ENCODE assay signal across 25 cellular contexts in the genomic region with DNA sequence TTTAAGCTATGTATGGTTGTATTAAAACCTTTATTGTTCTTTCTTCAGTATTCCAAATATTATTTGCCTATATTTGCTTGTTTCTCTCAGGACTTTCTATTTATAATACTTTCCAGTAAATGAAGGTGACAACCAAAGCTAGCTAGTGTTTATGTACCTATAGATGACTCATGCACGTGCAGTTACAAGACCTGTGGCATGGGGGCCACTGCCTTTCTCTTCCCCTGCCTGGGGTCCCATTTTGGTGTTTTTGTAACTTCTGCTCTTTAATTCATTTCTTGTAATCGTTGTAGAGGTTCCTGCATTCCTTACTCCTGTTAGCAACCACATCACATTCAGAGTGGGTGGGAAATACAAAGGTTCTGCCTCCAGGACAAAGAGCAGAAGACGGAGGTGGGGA.
"Had no signal": no experiment of that assay in that cellular context is flagged by ENCODE, and none has a peak within 500 bp of the region (broad histone marks: within the 10 kb centered on the region; RNA-seq: fewer than 3 reads in every experiment).

No MANE protein-coding gene starts in this region.

- H3K9ac ChIP-seq: parathyroid adenoma had no signal

- H3K79me2 ChIP-seq: hepatocyte had no signal

- H3K4me1 ChIP-seq: foreskin keratinocyte, parathyroid adenoma, right atrium auricular region had no signal

- H3K4me2 ChIP-seq: hepatocyte had no signal

- H3K4me3 ChIP-seq: coronary artery, esophagus muscularis mucosa, gastroesophageal sphincter, heart left ventricle, hepatocyte, lung, mucosa of descending colon, right atrium auricular region, sigmoid colon, stomach, thyroid gland had no signal

- H3K27me3 ChIP-seq: esophagus muscularis mucosa, foreskin keratinocyte, gastroesophageal sphincter, heart left ventricle, hepatocyte, neutrophil, right atrium auricular region, sigmoid colon, stomach, thyroid gland had no signal

- H3K9me3 ChIP-seq: esophagus muscularis mucosa, gastroesophageal sphincter, heart left ventricle, mucosa of descending colon, neutrophil, right atrium auricular region, sigmoid colon, stomach, thyroid gland had no signal

- H2AFZ ChIP-seq: hepatocyte, parathyroid adenoma had no signal

- DNase-seq: dermis blood vessel endothelial cell; effector memory CD4-positive, alpha-beta T cell; foreskin keratinocyte; heart left ventricle; kidney; mesenchymal stem cell; mucosa of descending colon; naive B cell; sigmoid colon; stimulated activated CD4-positive, alpha-beta T cell treated with anti-CD3 and anti-CD28 coated beads, Interleukin-2, amount 100 ng/mL, for 24 hours; stimulated activated naive B cell treated with anti-CD40 and anti-IgM and Interleukin-4, amounts not matched to agents 10 μg/mL and 1 μg/mL and 100 μg/mL, for 72 hours; stomach; thyroid gland; trophoblast cell had no signal

- H3K27ac ChIP-seq: coronary artery, esophagus muscularis mucosa, foreskin keratinocyte, gastroesophageal sphincter, heart left ventricle, hepatocyte, neutrophil, parathyroid adenoma, right atrium auricular region, sigmoid colon, stomach, thyroid gland had no signal

- FAIRE-seq: endothelial cell of umbilical vein had no signal

- H3K36me3 ChIP-seq: neutrophil, right atrium auricular region, sigmoid colon, thyroid gland had no signal

- ATAC-seq: foreskin keratinocyte; gastroesophageal sphincter; heart left ventricle; left lobe of liver; mucosa of descending colon; natural killer cell treated with Interleukin-12 subunit alpha and Interleukin-12 subunit beta and Interleukin-15 and Interleukin-18, amount 100 ng/mL, for 72 hours; stimulated activated naive B cell treated with anti-CD40 and anti-IgM and Interleukin-4, amounts not matched to agents 10 μg/mL and 1 μg/mL and 100 μg/mL, for 72 hours had no signal
